ENCODE assay signal across 12 cellular contexts in genomic region chr12:108846320-108846719, GRCh38. TPM values are rescaled to one million over a fixed set of nuclear protein-coding genes. Genes with fewer than 3 reads are reported as not detected.
DNase-seq lines count a peak whose midpoint lies in the region; ATAC-seq and TF ChIP-seq lines count a peak whose summit lies in the region.
"Had no signal": no experiment of that assay in that cellular context is flagged by ENCODE, and none has a peak within 500 bp of the region (broad histone marks: within the 10 kb centered on the region; RNA-seq: fewer than 3 reads in every experiment).

No MANE protein-coding gene starts in this region.

- no peak overlapping the region for H3K23ac ChIP-seq in H9 (ENCODE audit: insufficient read length, low read depth, low read length)

- H3K14ac ChIP-seq in H9 (ENCODE audit: insufficient read depth, low read length), result no peak overlapping the region

- no peak overlapping the region for H3K4me2 ChIP-seq in H9 (ENCODE audit: insufficient read depth, insufficient read length, low read length)
- H3K4me2 ChIP-seq: PC-9 had no signal

- no peaks in the 10 kb centered on the region for H3K4me1 ChIP-seq in H9 (ENCODE audit: insufficient read depth, low read length)
- peaks cover 21% of the 10 kb centered on the region for H3K4me1 ChIP-seq in RWPE2 (ENCODE audit: insufficient read depth, poor library complexity, severe bottlenecking)
- H3K4me1 ChIP-seq in heart right ventricle, result peaks cover 21 to 94% (median 79%) of the 10 kb centered on the region in 9 donors
- peaks cover 60 to 65% of the 10 kb centered on the region in 2 donors for H3K4me1 ChIP-seq in gastrocnemius medialis

- H3K27me3 ChIP-seq in H9 (ENCODE audit: insufficient read depth, low read length), result no peaks in the 10 kb centered on the region
- H3K27me3 ChIP-seq in RWPE2 (ENCODE audit: insufficient read depth, poor library complexity, severe bottlenecking), result no peaks in the 10 kb centered on the region
- H3K27me3 ChIP-seq in heart right ventricle, result no peaks in the 10 kb centered on the region
- no peaks in the 10 kb centered on the region for H3K27me3 ChIP-seq in gastrocnemius medialis

- in situ Hi-C loops in gastrocnemius medialis (cut with MboI; ENCODE audit: low sequenced_read_pairs in 4 of 4), result no loop called here

- no peak overlapping the region for H2BK120ac ChIP-seq in H9 (ENCODE audit: low read depth, low read length, poor library complexity, severe bottlenecking)

- H3K27me3 Mint-ChIP-seq in H9 (ENCODE audit: low read depth), result no peaks in the 10 kb centered on the region
- H3K27me3 Mint-ChIP-seq in immature natural killer cell (ENCODE audit: low read depth in 3 of 3), result peaks cover 0 to 3% (median 0%) of the 10 kb centered on the region in 3 donors
- H3K27me3 Mint-ChIP-seq: activated CD4-positive, alpha-beta T cell treated with anti-CD3 and anti-CD28 coated beads, Interleukin-2, amount 10 ng/mL, durations not matched to agents 24 days and 14 days had no signal

- no peak overlapping the region for H3K4ac ChIP-seq in H9 (ENCODE audit: low read depth, low read length)

- no peak overlapping the region for H2AFZ ChIP-seq in H9 (ENCODE audit: low read length)
- H2AFZ ChIP-seq: parathyroid adenoma, PC-9 had no signal

- DNase-seq in H9 (no peak), RWPE2 (ENCODE audit: low spot score) (no peak), heart right ventricle (peak; percentile 62 to 72), gastrocnemius medialis (peak; percentile 70 to 89), HEK293T (ENCODE audit: extremely low spot score) (no peak), immature natural killer cell (no peak)
- no peak for DNase-seq in activated CD4-positive, alpha-beta T cell treated with anti-CD3 and anti-CD28 coated beads, Interleukin-2, amount 50 U/mL, for 1 hour
- DNase-seq: activated CD4-positive, alpha-beta T cell treated with anti-CD3 and anti-CD28 coated beads, Interleukin-2, amount 10 ng/mL, durations not matched to agents 24 days and 14 days; KBM-7; PC-9 had no signal

- no peak overlapping the region for H3K18ac ChIP-seq in H9 (ENCODE audit: insufficient read length, low read depth, low read length)

- H3K4me1 Mint-ChIP-seq in H9 (peaks cover 0 to 2% of the 10 kb centered on the region in 2 experiments; a peak in 1 of 4 replicates), immature natural killer cell (peaks cover 5 to 28% of the 10 kb centered on the region in 2 donors)

- no peak overlapping the region for H4K91ac ChIP-seq in H9 (ENCODE audit: insufficient read length, low read depth, low read length)

- H3K9me3 Mint-ChIP-seq in H9 (peaks cover 6 to 8% of the 10 kb centered on the region in 2 experiments; a peak in 4 of 5 replicates), immature natural killer cell (no peaks in the 10 kb centered on the region)
- H3K9me3 Mint-ChIP-seq: activated CD4-positive, alpha-beta T cell treated with anti-CD3 and anti-CD28 coated beads, Interleukin-2, amount 10 ng/mL, durations not matched to agents 24 days and 14 days had no signal

- no peak overlapping the region for H4K8ac ChIP-seq in H9 (replicated peaks; ENCODE audit: insufficient read length, low read depth, low read length)

- H3K36me3 Mint-ChIP-seq in H9 (ENCODE audit: insufficient read depth in 1 of 3, low read depth in 3 of 3) (peaks cover 36 to 60% (median 44%) of the 10 kb centered on the region in 3 experiments), immature natural killer cell (peaks cover 14 to 27% (median 15%) of the 10 kb centered on the region in 3 donors)

- H3K23me2 ChIP-seq in H9 (ENCODE audit: insufficient read length, low read depth, low read length, poor library complexity, severe bottlenecking), result no peaks in the 10 kb centered on the region

- intact Hi-C loops in heart right ventricle (cut with DNase I) (loop anchor here in 1 of 10 donors (5.0 kb wide), 1 partner anchor 119 kb away; no protein-coding TSS in a partner anchor), gastrocnemius medialis (cut with DNase I; ENCODE audit: low total_unique reads) (loop anchor here (2.0 kb wide), 1 partner anchor 74 kb away; no protein-coding TSS in a partner anchor)

- H3K27ac ChIP-seq in H9 (ENCODE audit: insufficient read length, low read depth, low read length), result no peak overlapping the region
- peak overlapping the region; percentile 4 for H3K27ac ChIP-seq in RWPE2 (ENCODE audit: poor library complexity, severe bottlenecking)
- peak overlapping the region in 9 of 10 donors; percentile 13 to 95 (median 68) for H3K27ac ChIP-seq in heart right ventricle
- peak overlapping the region; percentile 76 to 98 (median 90) for H3K27ac ChIP-seq in gastrocnemius medialis
- H3K27ac ChIP-seq: parathyroid adenoma, PC-9 had no signal

- CTCF ChIA-PET in HEK293T (lab: Yijun Ruan, JAX), result no interaction called here

- H3K4me3 ChIP-seq in RWPE2 (ENCODE audit: severe bottlenecking) (no peak overlapping the region), heart right ventricle (no peak overlapping the region), gastrocnemius medialis (no peak overlapping the region)
- H3K4me3 ChIP-seq: PC-9 had no signal

- H3K4me3 Mint-ChIP-seq in H9, result no peak overlapping the region
- H3K4me3 Mint-ChIP-seq in immature natural killer cell, result no peak overlapping the region
- H3K4me3 Mint-ChIP-seq: activated CD4-positive, alpha-beta T cell treated with anti-CD3 and anti-CD28 coated beads, Interleukin-2, amount 10 ng/mL, durations not matched to agents 24 days and 14 days had no signal

- TF ChIP-seq CTCF in H9 (conservative IDR thresholded peaks at IDR 0.05) (no peak), RWPE2 (IDR thresholded peaks at IDR 0.05; ENCODE audit: poor library complexity, severe bottlenecking) (no peak), heart right ventricle (IDR thresholded peaks at IDR 0.05) (no peak), gastrocnemius medialis (IDR thresholded peaks at IDR 0.05 in 4 of 5, conservative IDR thresholded peaks at IDR 0.05 in 1 of 5) (no peak)

- H3K36me3 ChIP-seq in RWPE2 (ENCODE audit: low read depth), result peaks cover 85% of the 10 kb centered on the region
- peaks cover 0 to 83% (median 18%) of the 10 kb centered on the region in 9 donors for H3K36me3 ChIP-seq in heart right ventricle
- H3K36me3 ChIP-seq in gastrocnemius medialis, result peaks cover 0 to 16% of the 10 kb centered on the region in 2 donors

- no peak for TF ChIP-seq POLR2A in gastrocnemius medialis (IDR thresholded peaks at IDR 0.05)

- H2AK5ac ChIP-seq in H9 (ENCODE audit: insufficient read length, low read length), result no peak overlapping the region

- no CpG with 5 or more reads among the region's 6 CpGs for WGBS in H9 (ENCODE audit: extremely low coverage, insufficient read length, low lambda C conversion rate)
- 37 to 42% methylated on average over 6 of the region's 6 CpGs for WGBS in heart right ventricle, 2 donors

- no peaks in the 10 kb centered on the region for H4K20me1 ChIP-seq in H9 (ENCODE audit: control insufficient read depth, insufficient read depth, insufficient read length)

- no peaks in the 10 kb centered on the region for H3K79me2 ChIP-seq in H9 (ENCODE audit: insufficient read depth, low read length)

- no peak overlapping the region for H2BK5ac ChIP-seq in H9 (ENCODE audit: insufficient read length, low read length)

- ATAC-seq in RWPE2 (ENCODE audit: low read depth) (no peak), heart right ventricle (peak; percentile 57 to 93 (median 70)), gastrocnemius medialis (peak; percentile 86 to 90), GM21737 (IDR thresholded peaks at IDR 0.05; ENCODE audit: unreplicated experiment) (no peak)

- no peak overlapping the region for H2BK15ac ChIP-seq in H9 (ENCODE audit: low read depth, low read length)

- peak overlapping the region in 2 of 3 experiments; percentile 87 to 89; a peak in 3 of 7 replicates for H3K27ac Mint-ChIP-seq in H9
- peak overlapping the region in 2 of 6 donors; percentile 12 to 21 for H3K27ac Mint-ChIP-seq in immature natural killer cell
- H3K27ac Mint-ChIP-seq: activated CD4-positive, alpha-beta T cell treated with anti-CD3 and anti-CD28 coated beads, Interleukin-2, amount 10 ng/mL, durations not matched to agents 24 days and 14 days had no signal

- H3K9me3 ChIP-seq in H9 (ENCODE audit: control insufficient read depth, low read depth, low read length) (no peaks in the 10 kb centered on the region), RWPE2 (ENCODE audit: severe bottlenecking) (peaks cover 2% of the 10 kb centered on the region), heart right ventricle (no peaks in the 10 kb centered on the region), gastrocnemius medialis (no peaks in the 10 kb centered on the region)

- H3K9ac ChIP-seq in H9 (ENCODE audit: extremely low read depth, insufficient read length, low read length), result no peak overlapping the region
- H3K9ac ChIP-seq: parathyroid adenoma had no signal

- no peak overlapping the region for H3T11ph ChIP-seq in H9 (ENCODE audit: low read length)

- H3K79me1 ChIP-seq in H9 (ENCODE audit: insufficient read depth, low read depth, low read length, poor library complexity, severe bottlenecking), result no peaks in the 10 kb centered on the region

- H2BK20ac ChIP-seq in H9 (ENCODE audit: low read depth, low read length, poor library complexity, severe bottlenecking), result no peak overlapping the region

- H4K5ac ChIP-seq in H9 (ENCODE audit: insufficient read length, low read depth, low read length), result no peak overlapping the region

- H3K56ac ChIP-seq in H9 (ENCODE audit: insufficient read length, low read depth, low read length), result no peak overlapping the region

- no peak overlapping the region for H2BK12ac ChIP-seq in H9 (ENCODE audit: insufficient read length, low read depth, low read length)

- POLR2A ChIA-PET in HEK293T (lab: Yijun Ruan, JAX), result no interaction called here

TF ChIP-seq in HEK293T, 16 proteins besides CTCF, POLR2A, EP300 and RAD21 (continues in another document):
- no peak for TF ChIP-seq SP1 (IDR thresholded peaks at IDR 0.05)
- no peak for TF ChIP-seq LEF1 (IDR thresholded peaks at IDR 0.05; ENCODE audit: borderline replicate concordance)
- TF ChIP-seq HDGF (IDR thresholded peaks at IDR 0.05; ENCODE audit: borderline replicate concordance), result no peak
- TF ChIP-seq FOXK2 (IDR thresholded peaks at IDR 0.05), result no peak
- TF ChIP-seq ELF4 (IDR thresholded peaks at IDR 0.05), result no peak

RNA-seq across cellular contexts. Expression of gene SSH1, which starts 11.1 kb away (rescaled TPM):
- total RNA-seq in H9 (2021) (21.8 and 24.0 TPM in 2 replicates), heart right ventricle (10 to 100 TPM; 28.4 to 48.7 (median 35.1) TPM), gastrocnemius medialis (10 to 100 TPM; 19.6 to 33.6 (median 22.8) TPM)
- polyA plus RNA-seq in heart right ventricle (1 to 10 TPM; 4.2 to 7.5 TPM), immature natural killer cell (10 to 100 TPM in 2 of 3 donors, under 1 TPM in 1; 0.66 to 34.9 (median 11.9) TPM)

RNA-seq across cellular contexts. Expression of gene DAO, which starts 33.6 kb away (rescaled TPM):
- total RNA-seq in H9 (2021) (not detected in 2 replicates), heart right ventricle (not detected), gastrocnemius medialis (not detected)
- polyA plus RNA-seq in heart right ventricle (not detected), immature natural killer cell (not detected)
- total RNA-seq: activated CD4-positive, alpha-beta T cell treated with anti-CD3 and anti-CD28 coated beads, Interleukin-2, amount 10 ng/mL, durations not matched to agents 24 days and 14 days; PC-9 had no signal

Comparison
In these comparisons a context has a peak if more than half of its experiments do, and no peak if none do; other contexts are left out.
1. DNase-seq: peak in heart right ventricle (2 of 2) and gastrocnemius medialis (2 of 2); none in H9 (single experiment), RWPE2 (single experiment), HEK293T (single experiment), activated CD4-positive, alpha-beta T cell treated with anti-CD3 and anti-CD28 coated beads, Interleukin-2, amount 50 U/mL, for 1 hour (single experiment) and immature natural killer cell (0 of 3).
2. ATAC-seq: peak in heart right ventricle (8 of 8) and gastrocnemius medialis (2 of 2); none in RWPE2 (single experiment) and GM21737 (single experiment).